Comparison of ENCODE assay signal across 1 cellular context in genomic region chr5:6195711-6196358, GRCh38.
TF ChIP-seq lines count a peak whose summit lies in the region.

No MANE protein-coding gene starts in this region.

TF ChIP-seq in WTC11, 78 proteins besides CTCF, POLR2A, EP300 and RAD21 (continued from another document):
- TF ChIP-seq ZNF425 (CRISPR knock-in tag; conservative IDR thresholded peaks at IDR 0.05) = no peak
- TF ChIP-seq ZNF416 (CRISPR knock-in tag; IDR thresholded peaks at IDR 0.05) = no peak
- TF ChIP-seq GABPB1 (CRISPR knock-in tag; IDR thresholded peaks at IDR 0.05) = no peak
- TF ChIP-seq AR (CRISPR knock-in tag; IDR thresholded peaks at IDR 0.05) = no peak
- TF ChIP-seq ATF2 (CRISPR knock-in tag; IDR thresholded peaks at IDR 0.05; ENCODE audit: borderline replicate concordance, low read depth) = no peak
- TF ChIP-seq ZBTB43 (CRISPR knock-in tag; IDR thresholded peaks at IDR 0.05) = no peak
- TF ChIP-seq KAT7 (CRISPR knock-in tag; IDR thresholded peaks at IDR 0.05; ENCODE audit: borderline replicate concordance) = no peak
- no peak for TF ChIP-seq ZNF281 (CRISPR knock-in tag; IDR thresholded peaks at IDR 0.05)
